Comparison of ENCODE assay signal across 8 cellular contexts in genomic region chr1:146478125-146478720, GRCh38.
A peak's percentile ranks its signal among the peaks of the same experiment; 100 is the strongest.
DNase-seq lines count a peak whose midpoint lies in the region; ATAC-seq and TF ChIP-seq lines count a peak whose summit lies in the region.
"Not testable (repeated sequence)": the region's sequence is repeated elsewhere in the genome, so short reads cannot be mapped to it uniquely, and the experiment has no call there.

No MANE protein-coding gene starts in this region.

- H3K27ac ChIP-seq in SJCRH30, spleen: not testable (repeated sequence)

- H3K9me3 ChIP-seq in SJCRH30 (replicated peaks); spleen: not testable (repeated sequence)

- not testable (repeated sequence) for TF ChIP-seq POLR2A in spleen (IDR thresholded peaks at IDR 0.05)

- 56 to 65% (median 58%) methylated on average over 11 to 12 of the region's 12 CpGs for WGBS in spleen, 5 donors

- peak; percentile 77 for ATAC-seq in left lobe of liver

- intact Hi-C loops in spleen (cut with DNase I; ENCODE audit: low total_unique reads), result not testable (repeated sequence)

- not testable (repeated sequence) for H3K4me1 ChIP-seq in SJCRH30, spleen

- peak; percentile 47 for TF ChIP-seq CTCF in GM13976 (IDR thresholded peaks at IDR 0.05; ENCODE audit: borderline replicate concordance, control extremely low read depth, extremely low read depth, insufficient read depth, missing control alignments)
- peak; percentile 72 for TF ChIP-seq CTCF in epithelial cell of proximal tubule (conservative IDR thresholded peaks at IDR 0.05; ENCODE audit: low read depth, low read length)
- TF ChIP-seq CTCF in spleen (IDR thresholded peaks at IDR 0.05 in 8 of 11, conservative IDR thresholded peaks at IDR 0.05 in 3 of 11), result peak in 9 of 11 experiments; percentile 25 to 70 (median 48)

- in situ Hi-C loops in GM13976 (cut with MboI; ENCODE audit: low sequenced_read_pairs, unreplicated experiment), result not testable (repeated sequence)

- DNase-seq in AG20443 (ENCODE audit: low spot score), result peak; percentile 7
- DNase-seq in GM13976 (ENCODE audit: low spot score); epithelial cell of proximal tubule (ENCODE audit: low read depth); left lobe of liver (ENCODE audit: low spot score); spleen: not testable (repeated sequence)
- peak; percentile 20 to 55 (median 39) for DNase-seq in NCI-H1417 (lab: John Stamatoyannopoulos, UW)
- DNase-seq in SJCRH30, result peak; percentile 7 to 44
- DNase-seq in activated effector memory CD4-positive, alpha-beta T cell treated with anti-CD3 and anti-CD28 coated beads, Interleukin-2, amount 50 U/mL, for 16 hours, result peak; percentile 68

- not testable (repeated sequence) for H3K4me3 ChIP-seq in SJCRH30; epithelial cell of proximal tubule (ENCODE audit: low read depth, low read length); spleen

- not testable (repeated sequence) for H3K27me3 ChIP-seq in SJCRH30; spleen (replicated peaks in 1 of 7)

- H3K36me3 ChIP-seq in SJCRH30, spleen: not testable (repeated sequence)
